In genomic region chr10:48444266-48444665, GRCh38 we compare ENCODE assay signal across 8 cellular contexts.
DNase-seq lines count a peak whose midpoint lies in the region; ATAC-seq and TF ChIP-seq lines count a peak whose summit lies in the region.

No MANE protein-coding gene starts in this region.

- H3K4me3 Mint-ChIP-seq in neural progenitor cell: peak overlapping the region; percentile 25
- H3K4me3 Mint-ChIP-seq in CD14-positive monocyte: no peak overlapping the region

- peaks cover 4% of the 10 kb centered on the region for H4K20me1 ChIP-seq in neural progenitor cell (ENCODE audit: low read depth)

- H3K9me3 Mint-ChIP-seq in neural progenitor cell (no peaks in the 10 kb centered on the region), CD14-positive monocyte (peaks cover 0 to 2% (median 0%) of the 10 kb centered on the region in 7 donors)

- H3K27ac ChIP-seq in neural progenitor cell: peak overlapping the region; percentile 49

- H3K4me2 ChIP-seq in neural progenitor cell: peak overlapping the region; percentile 61

- no peaks in the 10 kb centered on the region for H3K27me3 ChIP-seq in neural progenitor cell

- H3K27me3 Mint-ChIP-seq in neural progenitor cell (ENCODE audit: insufficient read depth, low read depth) (peaks cover 3% of the 10 kb centered on the region), CD14-positive monocyte (ENCODE audit: low read depth in 3 of 3) (peaks cover 0 to 4% (median 4%) of the 10 kb centered on the region in 3 donors)

- H3K27ac Mint-ChIP-seq in neural progenitor cell (peak overlapping the region; percentile 14), CD14-positive monocyte (no peak overlapping the region)

- no peak for ATAC-seq in GM21390 (IDR thresholded peaks at IDR 0.05; ENCODE audit: unreplicated experiment)

- H3K36me3 ChIP-seq in neural progenitor cell: no peaks in the 10 kb centered on the region

- H3K4me1 ChIP-seq in neural progenitor cell: peaks cover 34% of the 10 kb centered on the region

- H3K9me3 ChIP-seq in neural progenitor cell (ENCODE audit: low read depth): no peaks in the 10 kb centered on the region

- no peak overlapping the region for H2AFZ ChIP-seq in neural progenitor cell (replicated peaks)

- H3K4me1 Mint-ChIP-seq in neural progenitor cell: peaks cover 24% of the 10 kb centered on the region
- no peaks in the 10 kb centered on the region for H3K4me1 Mint-ChIP-seq in CD14-positive monocyte

- no peak overlapping the region for H3K4me3 ChIP-seq in GM12865 (ENCODE audit: low read depth, low read length)
- H3K4me3 ChIP-seq in neural progenitor cell: no peak overlapping the region

- no peak overlapping the region for H3K9ac ChIP-seq in neural progenitor cell

- H3K36me3 Mint-ChIP-seq in neural progenitor cell (peaks cover 2% of the 10 kb centered on the region), CD14-positive monocyte (no peaks in the 10 kb centered on the region)

- peaks cover 28% of the 10 kb centered on the region for H3F3A ChIP-seq in neural progenitor cell (ENCODE audit: low read depth)

- TF ChIP-seq CTCF in GM12865 (IDR thresholded peaks at IDR 0.05; ENCODE audit: insufficient read depth, low read depth, low read length, missing control alignments) (peak; percentile 6), neural progenitor cell (IDR thresholded peaks at IDR 0.05) (peak; percentile 50), CD14-positive monocyte (IDR thresholded peaks at IDR 0.05) (no peak)

- DNase-seq in GM12865 (ENCODE audit: low read depth): peak; percentile 15
- peak; percentile 82 for DNase-seq in NCI-H146 treated with DMSO at 0.1 percent for 48 hours (lab: John Stamatoyannopoulos, UW; ENCODE audit: unreplicated experiment)
- peak; percentile 10 for DNase-seq in cerebellar cortex (ENCODE audit: low spot score)
- peak; percentile 85 for DNase-seq in neural progenitor cell (ENCODE audit: low spot score)
- no peak for DNase-seq in NCI-H2081 treated with DMSO at 0.1 percent for 48 hours (lab: John Stamatoyannopoulos, UW)
- DNase-seq in activated CD4-positive, CD25-positive, alpha-beta regulatory T cell treated with anti-CD3 and anti-CD28 coated beads, Interleukin-2, amount 50 U/mL, for 72 hours: no peak
- DNase-seq in CD14-positive monocyte (ENCODE audit: low spot score): no peak

- intact Hi-C loops in CD14-positive monocyte (cut with micrococcal nuclease): no loop called here

- H3K79me2 ChIP-seq in neural progenitor cell (ENCODE audit: low read depth): no peaks in the 10 kb centered on the region

Comparison
In these comparisons a context has a peak if more than half of its experiments do, and no peak if none do; other contexts are left out.
1. DNase-seq: peak in GM12865 (single experiment), NCI-H146 treated with DMSO at 0.1 percent for 48 hours (single experiment), cerebellar cortex (single experiment) and neural progenitor cell (single experiment); none in NCI-H2081 treated with DMSO at 0.1 percent for 48 hours (single experiment), activated CD4-positive, CD25-positive, alpha-beta regulatory T cell treated with anti-CD3 and anti-CD28 coated beads, Interleukin-2, amount 50 U/mL, for 72 hours (single experiment) and CD14-positive monocyte (single experiment).